Comparison of ENCODE assay signal across 12 cellular contexts in the genomic region with DNA sequence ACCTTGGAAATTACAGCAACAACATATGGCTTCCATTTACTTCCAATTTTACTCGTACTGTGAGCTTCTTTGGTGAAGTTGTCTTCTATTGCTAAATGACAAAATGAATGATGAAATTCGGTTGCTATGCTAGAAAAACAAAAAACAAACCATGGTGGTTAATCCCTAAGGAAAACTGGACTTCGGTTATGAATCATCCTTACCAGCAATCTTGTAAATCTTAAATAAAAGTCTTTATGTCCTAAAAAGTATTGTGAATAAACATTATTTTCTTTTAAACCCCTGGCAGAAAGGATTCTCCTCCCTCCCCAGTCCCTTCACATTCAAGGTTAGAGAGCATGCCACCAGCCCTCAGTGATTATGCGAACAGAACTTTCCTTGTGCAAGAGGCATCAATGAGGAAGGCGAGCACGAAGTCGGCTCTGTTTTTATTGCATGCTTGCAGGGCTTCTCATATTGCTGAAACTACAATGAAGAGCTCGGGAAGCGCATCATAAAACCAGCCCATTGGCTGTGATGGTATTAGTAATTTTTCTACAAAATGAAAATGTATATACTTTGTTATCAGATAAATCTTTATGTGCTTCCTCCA.
DNase-seq lines count a peak whose midpoint lies in the region; ATAC-seq and TF ChIP-seq lines count a peak whose summit lies in the region.
"Had no signal": no experiment of that assay in that cellular context is flagged by ENCODE, and none has a peak within 500 bp of the region (broad histone marks: within the 10 kb centered on the region; RNA-seq: fewer than 3 reads in every experiment).

No MANE protein-coding gene starts in this region.

- no peaks in the 10 kb centered on the region for H3K79me2 ChIP-seq in mammary epithelial cell (ENCODE audit: insufficient read depth, low read length)

- H3K9ac ChIP-seq in mammary epithelial cell (ENCODE audit: insufficient read depth, low read length): no peak overlapping the region

- H3K36me3 Mint-ChIP-seq in type B pancreatic cell: peaks cover 4% of the 10 kb centered on the region
- H3K36me3 Mint-ChIP-seq: natural killer cell treated with Interleukin-12 subunit alpha and Interleukin-12 subunit beta and Interleukin-15 and Interleukin-18, amount 100 ng/mL, for 72 hours had no signal

- no peaks in the 10 kb centered on the region for H3K27me3 Mint-ChIP-seq in type B pancreatic cell

- H3K9me3 ChIP-seq in mammary epithelial cell (replicated peaks; ENCODE audit: insufficient read depth, low read length): no peaks in the 10 kb centered on the region
- no peaks in the 10 kb centered on the region for H3K9me3 ChIP-seq in lung (ENCODE audit: control insufficient read depth in 2 of 2, insufficient read depth in 1 of 2, low read length in 1 of 2)

- H3K4me3 ChIP-seq in mammary epithelial cell (replicated peaks in 1 of 3; ENCODE audit: insufficient read depth in 1 of 3, low read depth in 2 of 3, low read length in 3 of 3) (no peak overlapping the region), lung (no peak overlapping the region)

- no peaks in the 10 kb centered on the region for H3K27me3 ChIP-seq in mammary epithelial cell (ENCODE audit: insufficient read depth, low read length)
- no peaks in the 10 kb centered on the region for H3K27me3 ChIP-seq in lung (ENCODE audit: control insufficient read depth, insufficient read depth)

- no peaks in the 10 kb centered on the region for H3K9me3 Mint-ChIP-seq in type B pancreatic cell
- H3K9me3 Mint-ChIP-seq: natural killer cell treated with Interleukin-12 subunit alpha and Interleukin-12 subunit beta and Interleukin-15 and Interleukin-18, amount 100 ng/mL, for 72 hours had no signal

- peak; percentile 44 for ATAC-seq in lung (ENCODE audit: insufficient read depth, low FRiP score)
- ATAC-seq in GM21360 (IDR thresholded peaks at IDR 0.05; ENCODE audit: unreplicated experiment): no peak
- ATAC-seq: esophagus mucosa; natural killer cell treated with Interleukin-12 subunit alpha and Interleukin-12 subunit beta and Interleukin-15 and Interleukin-18, amount 100 ng/mL, for 72 hours; T-helper 17 cell had no signal

- 17% methylated on average over 8 of the region's 9 CpGs for WGBS in mammary epithelial cell (ENCODE audit: low coverage, missing lambda C conversion rate)
- WGBS in lung, 2 donors: 45 to 62% methylated on average over 9 of the region's 9 CpGs

- CTCF ChIA-PET in mammary epithelial cell (lab: Charles Lee; ENCODE audit: low non-redundant PET): no interaction called here

- H2AFZ ChIP-seq in mammary epithelial cell (ENCODE audit: low read depth, low read length): no peak overlapping the region

- DNase-seq in DMS 273 (lab: John Stamatoyannopoulos, UW; ENCODE audit: unreplicated experiment) (peak; percentile 55), DMS 273 treated with DMSO at 0.1 percent for 48 hours (lab: John Stamatoyannopoulos, UW) (no peak), mammary epithelial cell (peak; percentile 64), lung (ENCODE audit: low spot score) (no peak), type B pancreatic cell (ENCODE audit: extremely low spot score, unreplicated experiment) (no peak), NCI-H146 treated with DMSO at 0.1 percent for 48 hours (lab: John Stamatoyannopoulos, UW; ENCODE audit: unreplicated experiment) (no peak)
- no peak for DNase-seq in activated CD4-positive, alpha-beta T cell treated with anti-CD3 and anti-CD28 coated beads, Interleukin-2, amount 50 U/mL, for 1 hour
- DNase-seq: T-helper 17 cell had no signal

- no TSS peak for BruUV-seq in mammary epithelial cell (replicated peaks; lab: Mats Ljungman, UMichigan)

- peak overlapping the region; percentile 58 for H3K4me3 Mint-ChIP-seq in type B pancreatic cell
- H3K4me3 Mint-ChIP-seq: natural killer cell treated with Interleukin-12 subunit alpha and Interleukin-12 subunit beta and Interleukin-15 and Interleukin-18, amount 100 ng/mL, for 72 hours; T-helper 17 cell had no signal

- H3K4me1 ChIP-seq in mammary epithelial cell (ENCODE audit: insufficient read depth, low read length) (peaks cover 17% of the 10 kb centered on the region), lung (ENCODE audit: control insufficient read depth in 2 of 2, insufficient read depth in 2 of 2, low read length in 2 of 2) (peaks cover 4 to 13% of the 10 kb centered on the region in 2 donors)

- in situ Hi-C loops in mammary epithelial cell (cut with MboI; ENCODE audit: low sequenced_read_pairs in 2 of 2): no loop called here

- H3K27ac Mint-ChIP-seq in type B pancreatic cell: peak overlapping the region; percentile 67
- H3K27ac Mint-ChIP-seq: natural killer cell treated with Interleukin-12 subunit alpha and Interleukin-12 subunit beta and Interleukin-15 and Interleukin-18, amount 100 ng/mL, for 72 hours; T-helper 17 cell had no signal

- H4K20me1 ChIP-seq in mammary epithelial cell (ENCODE audit: insufficient read depth, low read length): no peaks in the 10 kb centered on the region

- H3K36me3 ChIP-seq in mammary epithelial cell (ENCODE audit: insufficient read depth, low read length) (no peaks in the 10 kb centered on the region), lung (ENCODE audit: control insufficient read depth in 2 of 2, insufficient read depth in 2 of 2, low read length in 2 of 2) (no peaks in the 10 kb centered on the region)

- no peak for TF ChIP-seq CTCF in mammary epithelial cell (conservative IDR thresholded peaks at IDR 0.05 in 1 of 2, IDR thresholded peaks at IDR 0.05 in 1 of 2; ENCODE audit: extremely low read depth in 1 of 2, insufficient read depth in 1 of 2, low read depth in 1 of 2, low read length in 2 of 2)
- TF ChIP-seq CTCF in lung (IDR thresholded peaks at IDR 0.05; ENCODE audit: control extremely low read depth, extremely low read depth): no peak
- no peak for TF ChIP-seq CTCF in type B pancreatic cell (conservative IDR thresholded peaks at IDR 0.05)

- H3K27ac ChIP-seq in mammary epithelial cell (ENCODE audit: insufficient read depth, low read depth, low read length): peak overlapping the region; percentile 13
- peak overlapping the region; percentile 17 to 21 for H3K27ac ChIP-seq in lung (ENCODE audit: low read depth in 1 of 2, low read length in 1 of 2)
- H3K27ac ChIP-seq: 22Rv1 had no signal

- intact Hi-C loops in mammary epithelial cell (cut with micrococcal nuclease): no loop called here

- dilution Hi-C loops in mammary epithelial cell (cut with HindIII; ENCODE audit: low sequenced_read_pairs): no loop called here

- peaks cover 19% of the 10 kb centered on the region for H3K4me1 Mint-ChIP-seq in type B pancreatic cell (ENCODE audit: unreplicated experiment)
- H3K4me1 Mint-ChIP-seq: T-helper 17 cell had no signal

- peak overlapping the region; percentile 59 for H3K4me2 ChIP-seq in mammary epithelial cell (ENCODE audit: insufficient read depth, low read depth, low read length)

Comparison
In these comparisons a context has a peak if more than half of its experiments do, and no peak if none do; other contexts are left out.
1. DNase-seq: peak in DMS 273 (single experiment) and mammary epithelial cell (single experiment); none in DMS 273 treated with DMSO at 0.1 percent for 48 hours (single experiment), lung (single experiment), type B pancreatic cell (single experiment), NCI-H146 treated with DMSO at 0.1 percent for 48 hours (single experiment) and activated CD4-positive, alpha-beta T cell treated with anti-CD3 and anti-CD28 coated beads, Interleukin-2, amount 50 U/mL, for 1 hour (single experiment).